2 cellular contexts compared by ENCODE assay signal in genomic region chr17:39934324-39934723, GRCh38.
TF ChIP-seq lines count a peak whose summit lies in the region.

No MANE protein-coding gene starts in this region.

TF ChIP-seq in IMR-90, 13 proteins besides CTCF, POLR2A, EP300 and RAD21:
- no peak for TF ChIP-seq FOS (IDR thresholded peaks at IDR 0.05; ENCODE audit: low read depth, low read length)
- no peak for TF ChIP-seq SMC3 (IDR thresholded peaks at IDR 0.05; ENCODE audit: low read depth, low read length)

TF ChIP-seq in liver, 16 proteins besides CTCF, POLR2A, EP300 and RAD21:
- TF ChIP-seq HNF4G (IDR thresholded peaks at IDR 0.05) (peak; percentile 11), GABPA (IDR thresholded peaks at IDR 0.05 in 1 of 2, conservative IDR thresholded peaks at IDR 0.05 in 1 of 2) (no peak), NR2F2 (IDR thresholded peaks at IDR 0.05) (no peak), EGR1 (IDR thresholded peaks at IDR 0.05; ENCODE audit: low read depth in 2 of 2) (no peak), MAX (IDR thresholded peaks at IDR 0.05) (no peak), YY1 (IDR thresholded peaks at IDR 0.05) (peak; percentile 68), FOXA1 (IDR thresholded peaks at IDR 0.05) (no peak), HNF4A (conservative IDR thresholded peaks at IDR 0.05) (peak; percentile 74 to 77), ZBTB33 (IDR thresholded peaks at IDR 0.05) (no peak), TAF1 (conservative IDR thresholded peaks at IDR 0.05) (peak; percentile 65), FOXA2 (IDR thresholded peaks at IDR 0.05) (no peak), JUND (IDR thresholded peaks at IDR 0.05) (peak in 1 of 2 donors; percentile 15), RXRA (IDR thresholded peaks at IDR 0.05) (peak in 1 of 2 donors; percentile 46), REST (IDR thresholded peaks at IDR 0.05) (peak; percentile 49), SP1 (IDR thresholded peaks at IDR 0.05) (peak; percentile 92), ATF3 (IDR thresholded peaks at IDR 0.05) (no peak)
